Comparison of ENCODE assay signal across 1 cellular context in the genomic region with DNA sequence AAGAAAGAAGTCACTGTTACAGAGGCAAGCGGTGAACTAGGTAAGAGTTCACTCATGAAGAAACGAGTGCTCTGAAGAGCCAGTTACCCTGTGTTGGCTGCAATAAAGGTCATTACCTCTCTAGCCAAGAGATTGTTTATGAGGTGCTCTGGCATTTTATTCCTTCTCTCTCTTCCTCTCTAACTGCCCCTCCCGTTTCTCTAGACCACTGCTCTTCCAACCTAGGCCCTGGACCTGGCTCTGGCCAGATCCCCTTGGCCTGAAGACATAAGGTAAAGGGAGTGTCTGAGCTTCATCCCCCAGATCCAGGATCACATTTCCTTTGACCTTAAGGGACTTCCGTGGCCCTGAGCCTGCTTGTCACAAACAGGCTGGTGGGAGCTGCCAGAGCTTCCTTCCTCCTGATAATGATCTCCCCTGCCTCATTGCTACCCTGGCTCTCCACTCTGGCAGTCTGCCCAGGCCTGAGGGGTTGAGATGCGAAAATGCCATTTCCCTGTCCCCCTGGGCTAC.
TF ChIP-seq lines count a peak whose summit lies in the region.

No MANE protein-coding gene starts in this region.

TF ChIP-seq in HepG2, 621 proteins besides CTCF, POLR2A, EP300 and RAD21 (continued from another document and continues in another):
- TF ChIP-seq HMGA1 (CRISPR knock-in tag; conservative IDR thresholded peaks at IDR 0.05) (no peak), RCOR2 (CRISPR knock-in tag; IDR thresholded peaks at IDR 0.05) (peak; percentile 0; the same call in 1 of the 2 replicates), JUNB (CRISPR knock-in tag; IDR thresholded peaks at IDR 0.05; ENCODE audit: borderline replicate concordance) (no peak), MAFF (IDR thresholded peaks at IDR 0.05; ENCODE audit: low read depth, low read length) (no peak), KDM5A (IDR thresholded peaks at IDR 0.05; ENCODE audit: borderline replicate concordance, low read length) (no peak), TBL1XR1 (IDR thresholded peaks at IDR 0.05; ENCODE audit: borderline replicate concordance, low read length, partially characterized antibody) (peak; percentile 73), HDAC2 (CRISPR knock-in tag; IDR thresholded peaks at IDR 0.05) (peak; percentile 48; the same call in 1 of the 2 replicates), SP1 (IDR thresholded peaks at IDR 0.05) (no peak), SP1 (CRISPR knock-in tag; IDR thresholded peaks at IDR 0.05) (no peak), ZNF317 (CRISPR knock-in tag; IDR thresholded peaks at IDR 0.05) (no peak), ZNF432 (CRISPR knock-in tag; IDR thresholded peaks at IDR 0.05; ENCODE audit: borderline replicate concordance) (no peak), ZMYM3 (CRISPR knock-in tag; IDR thresholded peaks at IDR 0.05) (peak; percentile 86), MEIS2 (CRISPR knock-in tag; IDR thresholded peaks at IDR 0.05) (no peak), ZNF569 (CRISPR knock-in tag; IDR thresholded peaks at IDR 0.05; ENCODE audit: borderline replicate concordance) (no peak), TFE3 (CRISPR knock-in tag; IDR thresholded peaks at IDR 0.05) (no peak; the same call in 1 of the 2 replicates), ZMAT3 (CRISPR knock-in tag; conservative IDR thresholded peaks at IDR 0.05) (peak; percentile 45; the same call in 1 of the 2 replicates), ZNF207 (IDR thresholded peaks at IDR 0.05; ENCODE audit: borderline replicate concordance) (no peak), ZNF781 (CRISPR knock-in tag; IDR thresholded peaks at IDR 0.05; ENCODE audit: borderline replicate concordance, not compliant biosample characterization) (no peak), THAP7 (CRISPR knock-in tag; IDR thresholded peaks at IDR 0.05) (no peak), RNF219 (CRISPR knock-in tag; IDR thresholded peaks at IDR 0.05) (no peak), ZNF747 (CRISPR knock-in tag; IDR thresholded peaks at IDR 0.05; ENCODE audit: borderline replicate concordance) (no peak), ZNF180 (CRISPR knock-in tag; IDR thresholded peaks at IDR 0.05; ENCODE audit: borderline replicate concordance, low read depth) (no peak), NKX3-1 (CRISPR knock-in tag; IDR thresholded peaks at IDR 0.05) (no peak), MED8 (CRISPR knock-in tag; IDR thresholded peaks at IDR 0.05; ENCODE audit: insufficient replicate concordance) (no peak), ATM (IDR thresholded peaks at IDR 0.05; ENCODE audit: borderline replicate concordance) (no peak), ARNT2 (CRISPR knock-in tag; IDR thresholded peaks at IDR 0.05; ENCODE audit: low read depth) (no peak), ATF5 (CRISPR knock-in tag; IDR thresholded peaks at IDR 0.05; ENCODE audit: low read depth) (no peak), ZNF567 (CRISPR knock-in tag; IDR thresholded peaks at IDR 0.05; ENCODE audit: borderline replicate concordance) (no peak), ZNF484 (CRISPR knock-in tag; IDR thresholded peaks at IDR 0.05; ENCODE audit: borderline replicate concordance, low read depth) (no peak), HDAC6 (IDR thresholded peaks at IDR 0.05; ENCODE audit: low read depth, low read length) (no peak), ZC3H4 (CRISPR knock-in tag; IDR thresholded peaks at IDR 0.05; ENCODE audit: borderline replicate concordance) (no peak)
- TF ChIP-seq, protein P1, sequence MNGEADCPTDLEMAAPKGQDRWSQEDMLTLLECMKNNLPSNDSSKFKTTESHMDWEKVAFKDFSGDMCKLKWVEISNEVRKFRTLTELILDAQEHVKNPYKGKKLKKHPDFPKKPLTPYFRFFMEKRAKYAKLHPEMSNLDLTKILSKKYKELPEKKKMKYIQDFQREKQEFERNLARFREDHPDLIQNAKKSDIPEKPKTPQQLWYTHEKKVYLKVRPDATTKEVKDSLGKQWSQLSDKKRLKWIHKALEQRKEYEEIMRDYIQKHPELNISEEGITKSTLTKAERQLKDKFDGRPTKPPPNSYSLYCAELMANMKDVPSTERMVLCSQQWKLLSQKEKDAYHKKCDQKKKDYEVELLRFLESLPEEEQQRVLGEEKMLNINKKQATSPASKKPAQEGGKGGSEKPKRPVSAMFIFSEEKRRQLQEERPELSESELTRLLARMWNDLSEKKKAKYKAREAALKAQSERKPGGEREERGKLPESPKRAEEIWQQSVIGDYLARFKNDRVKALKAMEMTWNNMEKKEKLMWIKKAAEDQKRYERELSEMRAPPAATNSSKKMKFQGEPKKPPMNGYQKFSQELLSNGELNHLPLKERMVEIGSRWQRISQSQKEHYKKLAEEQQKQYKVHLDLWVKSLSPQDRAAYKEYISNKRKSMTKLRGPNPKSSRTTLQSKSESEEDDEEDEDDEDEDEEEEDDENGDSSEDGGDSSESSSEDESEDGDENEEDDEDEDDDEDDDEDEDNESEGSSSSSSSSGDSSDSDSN (CRISPR knock-in tag; IDR thresholded peaks at IDR 0.05), result no peak
- TF ChIP-seq, protein P2, sequence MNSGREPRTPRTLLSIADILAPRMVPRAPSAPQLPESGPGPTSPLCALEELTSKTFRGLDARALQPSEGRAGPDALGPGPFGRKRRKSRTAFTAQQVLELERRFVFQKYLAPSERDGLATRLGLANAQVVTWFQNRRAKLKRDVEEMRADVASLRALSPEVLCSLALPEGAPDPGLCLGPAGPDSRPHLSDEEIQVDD (CRISPR knock-in tag; IDR thresholded peaks at IDR 0.05; ENCODE audit: borderline replicate concordance), result no peak
- TF ChIP-seq, protein P3, sequence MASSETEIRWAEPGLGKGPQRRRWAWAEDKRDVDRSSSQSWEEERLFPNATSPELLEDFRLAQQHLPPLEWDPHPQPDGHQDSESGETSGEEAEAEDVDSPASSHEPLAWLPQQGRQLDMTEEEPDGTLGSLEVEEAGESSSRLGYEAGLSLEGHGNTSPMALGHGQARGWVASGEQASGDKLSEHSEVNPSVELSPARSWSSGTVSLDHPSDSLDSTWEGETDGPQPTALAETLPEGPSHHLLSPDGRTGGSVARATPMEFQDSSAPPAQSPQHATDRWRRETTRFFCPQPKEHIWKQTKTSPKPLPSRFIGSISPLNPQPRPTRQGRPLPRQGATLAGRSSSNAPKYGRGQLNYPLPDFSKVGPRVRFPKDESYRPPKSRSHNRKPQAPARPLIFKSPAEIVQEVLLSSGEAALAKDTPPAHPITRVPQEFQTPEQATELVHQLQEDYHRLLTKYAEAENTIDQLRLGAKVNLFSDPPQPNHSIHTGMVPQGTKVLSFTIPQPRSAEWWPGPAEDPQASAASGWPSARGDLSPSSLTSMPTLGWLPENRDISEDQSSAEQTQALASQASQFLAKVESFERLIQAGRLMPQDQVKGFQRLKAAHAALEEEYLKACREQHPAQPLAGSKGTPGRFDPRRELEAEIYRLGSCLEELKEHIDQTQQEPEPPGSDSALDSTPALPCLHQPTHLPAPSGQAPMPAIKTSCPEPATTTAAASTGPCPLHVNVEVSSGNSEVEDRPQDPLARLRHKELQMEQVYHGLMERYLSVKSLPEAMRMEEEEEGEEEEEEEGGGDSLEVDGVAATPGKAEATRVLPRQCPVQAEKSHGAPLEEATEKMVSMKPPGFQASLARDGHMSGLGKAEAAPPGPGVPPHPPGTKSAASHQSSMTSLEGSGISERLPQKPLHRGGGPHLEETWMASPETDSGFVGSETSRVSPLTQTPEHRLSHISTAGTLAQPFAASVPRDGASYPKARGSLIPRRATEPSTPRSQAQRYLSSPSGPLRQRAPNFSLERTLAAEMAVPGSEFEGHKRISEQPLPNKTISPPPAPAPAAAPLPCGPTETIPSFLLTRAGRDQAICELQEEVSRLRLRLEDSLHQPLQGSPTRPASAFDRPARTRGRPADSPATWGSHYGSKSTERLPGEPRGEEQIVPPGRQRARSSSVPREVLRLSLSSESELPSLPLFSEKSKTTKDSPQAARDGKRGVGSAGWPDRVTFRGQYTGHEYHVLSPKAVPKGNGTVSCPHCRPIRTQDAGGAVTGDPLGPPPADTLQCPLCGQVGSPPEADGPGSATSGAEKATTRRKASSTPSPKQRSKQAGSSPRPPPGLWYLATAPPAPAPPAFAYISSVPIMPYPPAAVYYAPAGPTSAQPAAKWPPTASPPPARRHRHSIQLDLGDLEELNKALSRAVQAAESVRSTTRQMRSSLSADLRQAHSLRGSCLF (CRISPR knock-in tag; IDR thresholded peaks at IDR 0.05; ENCODE audit: borderline replicate concordance), result no peak
- TF ChIP-seq, protein P4, sequence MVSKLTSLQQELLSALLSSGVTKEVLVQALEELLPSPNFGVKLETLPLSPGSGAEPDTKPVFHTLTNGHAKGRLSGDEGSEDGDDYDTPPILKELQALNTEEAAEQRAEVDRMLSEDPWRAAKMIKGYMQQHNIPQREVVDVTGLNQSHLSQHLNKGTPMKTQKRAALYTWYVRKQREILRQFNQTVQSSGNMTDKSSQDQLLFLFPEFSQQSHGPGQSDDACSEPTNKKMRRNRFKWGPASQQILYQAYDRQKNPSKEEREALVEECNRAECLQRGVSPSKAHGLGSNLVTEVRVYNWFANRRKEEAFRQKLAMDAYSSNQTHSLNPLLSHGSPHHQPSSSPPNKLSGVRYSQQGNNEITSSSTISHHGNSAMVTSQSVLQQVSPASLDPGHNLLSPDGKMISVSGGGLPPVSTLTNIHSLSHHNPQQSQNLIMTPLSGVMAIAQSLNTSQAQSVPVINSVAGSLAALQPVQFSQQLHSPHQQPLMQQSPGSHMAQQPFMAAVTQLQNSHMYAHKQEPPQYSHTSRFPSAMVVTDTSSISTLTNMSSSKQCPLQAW (CRISPR knock-in tag; IDR thresholded peaks at IDR 0.05), result peak; percentile 74; the same call in 1 of the 2 replicates
- TF ChIP-seq, protein P5, sequence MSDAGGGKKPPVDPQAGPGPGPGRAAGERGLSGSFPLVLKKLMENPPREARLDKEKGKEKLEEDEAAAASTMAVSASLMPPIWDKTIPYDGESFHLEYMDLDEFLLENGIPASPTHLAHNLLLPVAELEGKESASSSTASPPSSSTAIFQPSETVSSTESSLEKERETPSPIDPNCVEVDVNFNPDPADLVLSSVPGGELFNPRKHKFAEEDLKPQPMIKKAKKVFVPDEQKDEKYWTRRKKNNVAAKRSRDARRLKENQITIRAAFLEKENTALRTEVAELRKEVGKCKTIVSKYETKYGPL (CRISPR knock-in tag; IDR thresholded peaks at IDR 0.05), result no peak
- TF ChIP-seq, protein P6, sequence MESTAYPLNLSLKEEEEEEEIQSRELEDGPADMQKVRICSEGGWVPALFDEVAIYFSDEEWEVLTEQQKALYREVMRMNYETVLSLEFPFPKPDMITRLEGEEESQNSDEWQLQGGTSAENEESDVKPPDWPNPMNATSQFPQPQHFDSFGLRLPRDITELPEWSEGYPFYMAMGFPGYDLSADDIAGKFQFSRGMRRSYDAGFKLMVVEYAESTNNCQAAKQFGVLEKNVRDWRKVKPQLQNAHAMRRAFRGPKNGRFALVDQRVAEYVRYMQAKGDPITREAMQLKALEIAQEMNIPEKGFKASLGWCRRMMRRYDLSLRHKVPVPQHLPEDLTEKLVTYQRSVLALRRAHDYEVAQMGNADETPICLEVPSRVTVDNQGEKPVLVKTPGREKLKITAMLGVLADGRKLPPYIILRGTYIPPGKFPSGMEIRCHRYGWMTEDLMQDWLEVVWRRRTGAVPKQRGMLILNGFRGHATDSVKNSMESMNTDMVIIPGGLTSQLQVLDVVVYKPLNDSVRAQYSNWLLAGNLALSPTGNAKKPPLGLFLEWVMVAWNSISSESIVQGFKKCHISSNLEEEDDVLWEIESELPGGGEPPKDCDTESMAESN (CRISPR knock-in tag; conservative IDR thresholded peaks at IDR 0.05), result no peak
- TF ChIP-seq, protein P7, sequence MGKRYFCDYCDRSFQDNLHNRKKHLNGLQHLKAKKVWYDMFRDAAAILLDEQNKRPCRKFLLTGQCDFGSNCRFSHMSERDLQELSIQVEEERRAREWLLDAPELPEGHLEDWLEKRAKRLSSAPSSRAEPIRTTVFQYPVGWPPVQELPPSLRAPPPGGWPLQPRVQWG (CRISPR knock-in tag; IDR thresholded peaks at IDR 0.05; ENCODE audit: borderline replicate concordance, low read depth), result no peak
- TF ChIP-seq, protein P8, sequence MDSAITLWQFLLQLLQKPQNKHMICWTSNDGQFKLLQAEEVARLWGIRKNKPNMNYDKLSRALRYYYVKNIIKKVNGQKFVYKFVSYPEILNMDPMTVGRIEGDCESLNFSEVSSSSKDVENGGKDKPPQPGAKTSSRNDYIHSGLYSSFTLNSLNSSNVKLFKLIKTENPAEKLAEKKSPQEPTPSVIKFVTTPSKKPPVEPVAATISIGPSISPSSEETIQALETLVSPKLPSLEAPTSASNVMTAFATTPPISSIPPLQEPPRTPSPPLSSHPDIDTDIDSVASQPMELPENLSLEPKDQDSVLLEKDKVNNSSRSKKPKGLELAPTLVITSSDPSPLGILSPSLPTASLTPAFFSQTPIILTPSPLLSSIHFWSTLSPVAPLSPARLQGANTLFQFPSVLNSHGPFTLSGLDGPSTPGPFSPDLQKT (CRISPR knock-in tag; IDR thresholded peaks at IDR 0.05; ENCODE audit: borderline replicate concordance), result no peak
